In the genomic region with DNA sequence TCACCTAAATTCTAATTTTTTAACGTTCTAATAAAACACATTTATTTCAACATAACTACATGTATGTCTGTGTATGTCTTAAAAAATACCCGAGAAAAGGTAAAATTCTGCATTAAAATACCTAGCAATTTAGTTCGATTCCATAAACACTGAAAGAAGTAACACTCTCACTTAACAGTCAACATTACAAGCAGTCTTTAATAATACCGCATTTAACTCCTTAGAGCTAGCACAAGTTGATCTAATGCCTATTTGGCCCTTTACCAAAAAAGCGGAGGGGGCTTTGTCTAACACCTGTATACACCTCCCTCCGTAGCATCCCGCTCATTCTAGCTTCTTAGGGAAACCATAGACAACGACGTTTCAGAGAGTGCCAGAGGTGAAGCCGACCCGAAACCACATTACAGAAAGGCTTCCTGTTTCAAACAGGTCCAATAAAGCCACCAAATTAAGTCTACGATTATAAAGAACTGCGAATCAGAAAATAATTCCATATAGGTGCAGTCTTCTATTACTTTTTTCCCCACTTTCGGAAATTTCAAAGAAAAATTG, we compare ENCODE assay signal across 8 cellular contexts. TPM values are rescaled to one million over a fixed set of nuclear protein-coding genes. Genes with fewer than 3 reads are reported as not detected.
A peak's percentile ranks its signal among the peaks of the same experiment; 100 is the strongest.
DNase-seq lines count a peak whose midpoint lies in the region; ATAC-seq and TF ChIP-seq lines count a peak whose summit lies in the region.

No MANE protein-coding gene starts in this region.

- H3K36me3 Mint-ChIP-seq in CD8-positive, alpha-beta T cell, result peaks cover 10% of the 10 kb centered on the region
- no peaks in the 10 kb centered on the region for H3K36me3 Mint-ChIP-seq in immature natural killer cell
- peaks cover 4 to 5% of the 10 kb centered on the region in 2 donors for H3K36me3 Mint-ChIP-seq in stimulated activated naive B cell treated with anti-CD40 and anti-IgM and Interleukin-4, amounts not matched to agents 10 μg/mL and 1 μg/mL and 100 μg/mL, for 72 hours

- H3K4me1 Mint-ChIP-seq in CD8-positive, alpha-beta T cell (ENCODE audit: low read depth), result peaks cover 40% of the 10 kb centered on the region
- peaks cover 27 to 49% of the 10 kb centered on the region in 2 donors for H3K4me1 Mint-ChIP-seq in immature natural killer cell
- peaks cover 10 to 14% of the 10 kb centered on the region in 2 donors for H3K4me1 Mint-ChIP-seq in stimulated activated naive B cell treated with anti-CD40 and anti-IgM and Interleukin-4, amounts not matched to agents 10 μg/mL and 1 μg/mL and 100 μg/mL, for 72 hours

- H3K4me1 ChIP-seq in CD8-positive, alpha-beta T cell (ENCODE audit: insufficient read depth, low read length), result peaks cover 16% of the 10 kb centered on the region
- H3K4me1 ChIP-seq in adrenal gland (replicated peaks in 1 of 2), result peaks cover 10 to 53% of the 10 kb centered on the region in 2 donors

- peak overlapping the region; percentile 96 for H3K27ac ChIP-seq in CD8-positive, alpha-beta T cell (ENCODE audit: low read depth, low read length)
- H3K27ac ChIP-seq in adrenal gland, result peak overlapping the region; percentile 97 to 100 (median 99)

- H3K27me3 Mint-ChIP-seq in CD8-positive, alpha-beta T cell (ENCODE audit: low read depth), result peaks cover 4% of the 10 kb centered on the region
- peaks cover 12 to 19% (median 18%) of the 10 kb centered on the region in 3 donors for H3K27me3 Mint-ChIP-seq in immature natural killer cell (ENCODE audit: low read depth in 3 of 3)
- H3K27me3 Mint-ChIP-seq in stimulated activated naive B cell treated with anti-CD40 and anti-IgM and Interleukin-4, amounts not matched to agents 10 μg/mL and 1 μg/mL and 100 μg/mL, for 72 hours, result no peaks in the 10 kb centered on the region

- H3K36me3 ChIP-seq in CD8-positive, alpha-beta T cell (ENCODE audit: insufficient read depth, low read length), result no peaks in the 10 kb centered on the region
- H3K36me3 ChIP-seq in adrenal gland (replicated peaks in 1 of 2), result no peaks in the 10 kb centered on the region

- TF ChIP-seq POLR2A in adrenal gland (IDR thresholded peaks at IDR 0.05), result no peak

- ATAC-seq in CD8-positive, alpha-beta T cell, result no peak
- ATAC-seq in stimulated activated naive B cell treated with anti-CD40 and anti-IgM and Interleukin-4, amounts not matched to agents 10 μg/mL and 1 μg/mL and 100 μg/mL, for 72 hours (replicated peaks), result no peak
- ATAC-seq in HG02610 (IDR thresholded peaks at IDR 0.05; ENCODE audit: unreplicated experiment) (no peak), HG03175 (IDR thresholded peaks at IDR 0.05; ENCODE audit: unreplicated experiment) (no peak)

- H3K27me3 ChIP-seq in CD8-positive, alpha-beta T cell (ENCODE audit: insufficient read depth, low read length), result no peaks in the 10 kb centered on the region
- H3K27me3 ChIP-seq in adrenal gland, result no peaks in the 10 kb centered on the region

- CTCF ChIA-PET in CD8-positive, alpha-beta T cell (lab: Charles Lee), result no interaction called here

- POLR2A ChIA-PET in CD8-positive, alpha-beta T cell (lab: Charles Lee), result no interaction called here

- intact Hi-C loops in CD8-positive, alpha-beta T cell (cut with DNase I, micrococcal nuclease), result loop anchor here (5.0 kb wide), 2 partner anchors 712 to 717 kb away; partner anchors contain the start of gene SUPT20H (in 1 of the 2)
- intact Hi-C loops in adrenal gland (cut with DNase I), result loop anchor here in 1 of 2 donors (5.0 to 10.0 kb wide), 2 partner anchors 50 to 52 kb away; partner anchors contain the start of gene CCDC169

- no peaks in the 10 kb centered on the region for H3K9me3 Mint-ChIP-seq in CD8-positive, alpha-beta T cell
- H3K9me3 Mint-ChIP-seq in immature natural killer cell, result no peaks in the 10 kb centered on the region
- no peaks in the 10 kb centered on the region for H3K9me3 Mint-ChIP-seq in stimulated activated naive B cell treated with anti-CD40 and anti-IgM and Interleukin-4, amounts not matched to agents 10 μg/mL and 1 μg/mL and 100 μg/mL, for 72 hours

- H3K4me3 ChIP-seq in CD8-positive, alpha-beta T cell (ENCODE audit: low read depth, low read length), result peak overlapping the region; percentile 94
- H3K4me3 ChIP-seq in adrenal gland, result peak overlapping the region in 3 of 4 donors; percentile 84 to 92 (median 89)

- H3K27ac Mint-ChIP-seq in CD8-positive, alpha-beta T cell, result peak overlapping the region; percentile 96
- H3K27ac Mint-ChIP-seq in immature natural killer cell, result peak overlapping the region; percentile 98 to 100 (median 98)
- H3K27ac Mint-ChIP-seq in stimulated activated naive B cell treated with anti-CD40 and anti-IgM and Interleukin-4, amounts not matched to agents 10 μg/mL and 1 μg/mL and 100 μg/mL, for 72 hours, result peak overlapping the region; percentile 93

- peak overlapping the region; percentile 93 for H3K4me3 Mint-ChIP-seq in CD8-positive, alpha-beta T cell
- H3K4me3 Mint-ChIP-seq in immature natural killer cell, result peak overlapping the region; percentile 93 to 99 (median 98)
- peak overlapping the region; percentile 83 to 86 for H3K4me3 Mint-ChIP-seq in stimulated activated naive B cell treated with anti-CD40 and anti-IgM and Interleukin-4, amounts not matched to agents 10 μg/mL and 1 μg/mL and 100 μg/mL, for 72 hours

- DNase-seq in CD8-positive, alpha-beta T cell, result peak in 2 of 7 experiments; percentile 6 to 27
- DNase-seq in HT1080 (ENCODE audit: low read depth), result peak; percentile 25
- peak in 5 of 7 donors; percentile 20 to 59 (median 33) for DNase-seq in adrenal gland
- DNase-seq in immature natural killer cell, result peak in 2 of 3 donors; percentile 60 to 66
- DNase-seq in stimulated activated naive B cell treated with anti-CD40 and anti-IgM and Interleukin-4, amounts not matched to agents 10 μg/mL and 1 μg/mL and 100 μg/mL, for 72 hours, result no peak
- DNase-seq in occipital lobe (lab: John Stamatoyannopoulos, UW), result no peak

- TF ChIP-seq CTCF in CD8-positive, alpha-beta T cell (IDR thresholded peaks at IDR 0.05), result no peak
- no peak for TF ChIP-seq CTCF in adrenal gland (IDR thresholded peaks at IDR 0.05)

- 4 to 16% (median 8%) methylated on average over 14 of the region's 14 CpGs for WGBS in adrenal gland, 4 donors

- no peaks in the 10 kb centered on the region for H3K9me3 ChIP-seq in CD8-positive, alpha-beta T cell (ENCODE audit: low read length)
- H3K9me3 ChIP-seq in adrenal gland (replicated peaks in 1 of 3), result no peaks in the 10 kb centered on the region

RNA-seq across cellular contexts. Expression of gene SPART, which starts 1.2 kb away (rescaled TPM):
- total RNA-seq in CD8-positive, alpha-beta T cell, result 10 to 100 TPM; 16.2 to 20.1 TPM
- total RNA-seq in HT1080 (2014; rRNA removed; shearing (Covaris generic)), result 52.0 and 72.2 TPM in 2 replicates
- 45.8 and 55.9 TPM in 2 replicates for polyA plus RNA-seq in HT1080 (2015; cell fraction: cytosol; rRNA removed)
- 76.6 and 79.9 TPM in 2 replicates for polyA plus RNA-seq in HT1080 (2015; cell fraction: nucleus; rRNA removed)
- total RNA-seq in adrenal gland (100 to 1,000 TPM in 2 of 8 donors, 10 to 100 TPM in 6; 56.0 to 140 (median 92.0) TPM), occipital lobe (31.4 TPM)
- polyA plus RNA-seq in adrenal gland (100 to 1,000 TPM in 1 of 3 donors, 10 to 100 TPM in 2; 29.2 to 314 (median 31.6) TPM), immature natural killer cell (10 to 100 TPM; 18.4 to 55.4 (median 48.7) TPM)

RNA-seq across cellular contexts. Expression of gene CCDC169, which starts 47.3 kb away (rescaled TPM):
- not detected for total RNA-seq in CD8-positive, alpha-beta T cell
- 2.0 and 2.3 TPM in 2 replicates for total RNA-seq in HT1080 (2014; rRNA removed; shearing (Covaris generic))
- polyA plus RNA-seq in HT1080 (2015; cell fraction: cytosol; rRNA removed), result 3.6 and 4.3 TPM in 2 replicates
- 2.2 and 2.6 TPM in 2 replicates for polyA plus RNA-seq in HT1080 (2015; cell fraction: nucleus; rRNA removed)
- 1 to 10 TPM in 6 of 8 donors, under 1 TPM in 2; 0.18 to 3.7 (median 1.7) TPM for total RNA-seq in adrenal gland
- polyA plus RNA-seq in adrenal gland, result 1 to 10 TPM in 1 of 3 donors, under 1 TPM in 2; 0.37 to 2.5 (median 0.40) TPM
- not detected for polyA plus RNA-seq in immature natural killer cell
- total RNA-seq in occipital lobe, result 2.7 TPM

Comparison
In these comparisons a context has a peak if more than half of its experiments do, and no peak if none do; other contexts are left out.
1. DNase-seq: peak in HT1080 (single experiment), adrenal gland (5 of 7) and immature natural killer cell (2 of 3); none in stimulated activated naive B cell treated with anti-CD40 and anti-IgM and Interleukin-4, amounts not matched to agents 10 μg/mL and 1 μg/mL and 100 μg/mL, for 72 hours (single experiment) and occipital lobe (single experiment).
2. Peak in every context shown above with its lines, with median percentiles within 50 percentile points of each other: H3K27ac Mint-ChIP-seq and H3K4me3 Mint-ChIP-seq.